In the genomic region with DNA sequence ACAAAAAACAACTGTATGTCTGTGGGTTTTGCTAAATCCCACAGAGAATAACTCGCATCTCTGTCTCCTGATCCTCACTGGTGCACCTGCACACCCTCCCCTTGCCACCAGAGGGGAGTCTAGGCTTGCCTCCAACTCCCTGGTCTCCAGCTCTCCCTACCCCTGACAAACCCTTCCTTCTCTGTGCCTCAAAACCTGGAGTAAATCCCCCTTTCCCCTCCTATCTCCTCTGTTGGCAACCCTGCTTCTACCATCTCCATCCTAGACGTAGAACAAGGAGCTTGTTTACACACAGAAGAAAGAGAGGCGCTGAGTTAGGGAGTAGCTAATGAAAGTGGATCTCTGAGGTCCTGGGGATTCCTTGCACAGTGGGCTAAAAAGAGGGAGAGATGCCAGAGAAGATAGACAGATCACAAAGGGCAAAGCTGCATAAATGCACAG, we compare ENCODE assay signal across 8 cellular contexts. TPM values are rescaled to one million over a fixed set of nuclear protein-coding genes. Genes with fewer than 3 reads are reported as not detected.
DNase-seq lines count a peak whose midpoint lies in the region; ATAC-seq, FAIRE-seq and TF ChIP-seq lines count a peak whose summit lies in the region.

No MANE protein-coding gene starts in this region.

- 6% methylated on average over 3 of the region's 3 CpGs for WGBS in HepG2 (ENCODE audit: low lambda C conversion rate)

- intact Hi-C loops in HepG2 (cut with micrococcal nuclease; ENCODE audit: unreplicated experiment): loop anchor here (2.0 kb wide), 1 partner anchor 84 kb away; no protein-coding TSS in a partner anchor

- H3K9me3 ChIP-seq in WERI-Rb-1 (ENCODE audit: severe bottlenecking) (no peaks in the 10 kb centered on the region), HepG2 (ENCODE audit: low read length) (no peaks in the 10 kb centered on the region)

- H3K27ac ChIP-seq in WERI-Rb-1 (no peak overlapping the region), HepG2 (ENCODE audit: extremely low read length, insufficient read depth, low read length) (no peak overlapping the region)

- CTCF ChIA-PET in HepG2 (lab: Yijun Ruan, JAX; ENCODE audit: low intra/inter-chr PET ratio, low total read pairs): interaction anchor here (0.9 to 1.9 kb wide), 4 partner anchors 10 to 213 kb away, joined by 3 to 17 read pairs (median 4); no protein-coding TSS in a partner anchor

- peak; percentile 95 for FAIRE-seq in HepG2 (lab: Jason Lieb, UNC)

- TF ChIP-seq CTCF in WERI-Rb-1 (IDR thresholded peaks at IDR 0.05; ENCODE audit: low read depth, low read length) (peak; percentile 97), HepG2 (CRISPR knock-in tag; IDR thresholded peaks at IDR 0.05) (peak; percentile 94)

- no peaks in the 10 kb centered on the region for H3K79me2 ChIP-seq in HepG2 (ENCODE audit: insufficient read depth, low read length)

- H3K36me3 ChIP-seq in WERI-Rb-1 (no peaks in the 10 kb centered on the region), HepG2 (replicated peaks in 1 of 2; ENCODE audit: control insufficient read depth in 1 of 2, insufficient read depth in 2 of 2, low read length in 2 of 2) (no peaks in the 10 kb centered on the region)

- H3K4me3 ChIP-seq in WERI-Rb-1 (ENCODE audit: low read depth, low read length): no peak overlapping the region
- no peak overlapping the region for H3K4me3 ChIP-seq in HepG2 (replicated peaks in 1 of 3; ENCODE audit: insufficient read depth in 1 of 3, low read depth in 2 of 3, low read length in 3 of 3)

- in situ Hi-C loops in HepG2 (cut with HindIII; ENCODE audit: extremely low pct_ligation_motif_present, low pct_unique_long_range_greater_than_20kb): loop anchor here (5.0 kb wide), 1 partner anchor 80 kb away; no protein-coding TSS in a partner anchor

- H3K4me1 ChIP-seq in HepG2 (ENCODE audit: insufficient read depth, low read length): peaks cover 31% of the 10 kb centered on the region

- DNase-seq in ELF-1 (ENCODE audit: low read depth, low spot score) (peak; percentile 80), NCI-H2171 treated with DMSO at 0.1 percent for 48 hours (lab: John Stamatoyannopoulos, UW) (peak; percentile 71), WERI-Rb-1 (peak; percentile 75), cerebellar cortex (ENCODE audit: low spot score) (peak; percentile 68), HepG2 (ENCODE audit: low spot score) (peak; percentile 57)
- peak; percentile 72 for DNase-seq in stimulated activated CD8-positive, alpha-beta memory T cell treated with anti-CD3 and anti-CD28 coated beads, Interleukin-4, amount 100 ng/mL, for 48 hours

- TF ChIP-seq RAD21 in HepG2 (CRISPR knock-in tag; IDR thresholded peaks at IDR 0.05): peak; percentile 82

- H3K9ac ChIP-seq in HepG2 (ENCODE audit: insufficient read depth, low read depth, low read length): peak overlapping the region; percentile 27; the same call in 1 of the 2 replicates

- peak overlapping the region; percentile 57 for H3K4me2 ChIP-seq in HepG2 (ENCODE audit: low read depth, low read length)

- TF ChIP-seq EP300 in HepG2 (IDR thresholded peaks at IDR 0.05; ENCODE audit: low read depth in 2 of 2, low read length in 2 of 2): no peak
- TF ChIP-seq EP300 in HepG2 (CRISPR knock-in tag; IDR thresholded peaks at IDR 0.05; ENCODE audit: borderline replicate concordance): no peak

- H2AFZ ChIP-seq in HepG2 (ENCODE audit: low read length): peak overlapping the region; percentile 56

- no peaks in the 10 kb centered on the region for H4K20me1 ChIP-seq in HepG2 (ENCODE audit: insufficient read depth, low read length)

- no peak for TF ChIP-seq POLR2A in HepG2 (IDR thresholded peaks at IDR 0.05; ENCODE audit: insufficient read depth in 1 of 2, low read depth in 2 of 2, low read length in 2 of 2)

- H3K27me3 ChIP-seq in WERI-Rb-1 (ENCODE audit: insufficient read depth, low read depth, severe bottlenecking) (no peaks in the 10 kb centered on the region), HepG2 (ENCODE audit: control insufficient read depth in 1 of 2, insufficient read depth in 2 of 2, low read length in 2 of 2) (no peaks in the 10 kb centered on the region)

- BruUV-seq in HepG2 (replicated peaks; lab: Mats Ljungman, UMichigan): no TSS peak

- POLR2A ChIA-PET in HepG2 (lab: Yijun Ruan, JAX): interaction anchor here (1.0 to 1.7 kb wide), 3 partner anchors 16 to 84 kb away, joined by 3 to 6 read pairs (median 4); a partner anchor contains a TSS

- peak; percentile 58 for ATAC-seq in HG02763 (IDR thresholded peaks at IDR 0.05; ENCODE audit: unreplicated experiment)
- peak; percentile 83 for ATAC-seq in HepG2
- no peak for ATAC-seq in HG02938 (IDR thresholded peaks at IDR 0.05; ENCODE audit: unreplicated experiment)

RNA-seq across cellular contexts. Expression of a gene that starts 6.0 kb away (rescaled TPM):
- 1.8 and 2.1 TPM in 2 replicates for total RNA-seq in HepG2 (2016; rRNA removed; fragmentation: Illumina TruSeq; extraction: Trizol)
- 0.71 and 0.88 TPM in 2 replicates for total RNA-seq in HepG2 (2016; cell fraction: cytosol; rRNA removed; fragmentation: Illumina TruSeq; extraction: Trizol; ENCODE audit: low read depth)
- total RNA-seq in HepG2 (2016; cell fraction: insoluble cytoplasmic fraction; rRNA removed; fragmentation: Illumina TruSeq; extraction: Trizol): 1.5 and 2.1 TPM in 2 replicates
- 1.2 and 1.3 TPM in 2 replicates for total RNA-seq in HepG2 (2016; cell fraction: membrane; rRNA removed; fragmentation: Illumina TruSeq; extraction: Trizol)
- 0.84 and 1.3 TPM in 2 replicates for total RNA-seq in HepG2 (2016; cell fraction: nucleus; rRNA removed; fragmentation: Illumina TruSeq; extraction: Trizol)
- 0.79 and 0.88 TPM in 2 replicates for polyA plus RNA-seq in HepG2 (2011; rRNA removed)
- polyA plus RNA-seq in HepG2 (2011; cell fraction: cytosol; rRNA removed): 1.3 and 2.1 TPM in 2 replicates
- 1.5 and 1.9 TPM in 2 replicates for polyA plus RNA-seq in HepG2 (2011; cell fraction: nucleus; rRNA removed)
- 0.91 and 1.1 TPM in 2 replicates for polyA plus RNA-seq in HepG2 (2012)
- polyA plus RNA-seq in HepG2 (2016; cell fraction: cytosol; fragmentation: Illumina TruSeq; extraction: Trizol; ENCODE audit: low read depth): 0.66 and 1.1 TPM in 2 replicates
- 1.7 and 1.9 TPM in 2 replicates for polyA plus RNA-seq in HepG2 (2016; cell fraction: insoluble cytoplasmic fraction; fragmentation: Illumina TruSeq; extraction: Trizol; ENCODE audit: low read depth)
- 0.77 and 1.1 TPM in 2 replicates for polyA plus RNA-seq in HepG2 (2016; cell fraction: membrane; fragmentation: Illumina TruSeq; extraction: Trizol; ENCODE audit: low read depth)
- polyA plus RNA-seq in HepG2 (2016; cell fraction: nucleus; fragmentation: Illumina TruSeq; extraction: Trizol; ENCODE audit: insufficient read depth, low read depth): 1.5 TPM in 2 replicates
- 0.58 and 0.65 TPM in 2 replicates for polyA minus RNA-seq in HepG2 (2011; rRNA and poly(A)+ RNA removed; ENCODE audit: low replicate concordance)
- polyA minus RNA-seq in HepG2 (2011; cell fraction: cytosol; rRNA and poly(A)+ RNA removed): 0.70 TPM in 1 of 2 replicates, not detected in the other
- polyA minus RNA-seq in HepG2 (2011; cell fraction: nucleus; rRNA and poly(A)+ RNA removed): 1.4 and 1.7 TPM in 2 replicates

RNA-seq across cellular contexts. Expression of a gene that starts 13.3 kb away (rescaled TPM):
- total RNA-seq in HepG2 (2016; rRNA removed; fragmentation: Illumina TruSeq; extraction: Trizol): 5.4 and 12.7 TPM in 2 replicates
- total RNA-seq in HepG2 (2016; cell fraction: cytosol; rRNA removed; fragmentation: Illumina TruSeq; extraction: Trizol; ENCODE audit: low read depth): 0.97 and 1.9 TPM in 2 replicates
- total RNA-seq in HepG2 (2016; cell fraction: insoluble cytoplasmic fraction; rRNA removed; fragmentation: Illumina TruSeq; extraction: Trizol): 6.7 and 13.9 TPM in 2 replicates
- 3.1 and 3.2 TPM in 2 replicates for total RNA-seq in HepG2 (2016; cell fraction: membrane; rRNA removed; fragmentation: Illumina TruSeq; extraction: Trizol)
- 8.0 and 11.2 TPM in 2 replicates for total RNA-seq in HepG2 (2016; cell fraction: nucleus; rRNA removed; fragmentation: Illumina TruSeq; extraction: Trizol)
- 6.2 TPM in 2 replicates for polyA plus RNA-seq in HepG2 (2011; rRNA removed)
- 5.3 and 5.6 TPM in 2 replicates for polyA plus RNA-seq in HepG2 (2011; cell fraction: cytosol; rRNA removed)
- 4.8 TPM in 2 replicates for polyA plus RNA-seq in HepG2 (2011; cell fraction: nucleus; rRNA removed)
- polyA plus RNA-seq in HepG2 (2012): 5.4 and 6.0 TPM in 2 replicates
- polyA plus RNA-seq in HepG2 (2016; cell fraction: cytosol; fragmentation: Illumina TruSeq; extraction: Trizol; ENCODE audit: low read depth): 1.0 and 1.3 TPM in 2 replicates
- 6.6 and 7.8 TPM in 2 replicates for polyA plus RNA-seq in HepG2 (2016; cell fraction: insoluble cytoplasmic fraction; fragmentation: Illumina TruSeq; extraction: Trizol; ENCODE audit: low read depth)
- polyA plus RNA-seq in HepG2 (2016; cell fraction: membrane; fragmentation: Illumina TruSeq; extraction: Trizol; ENCODE audit: low read depth): 1.5 and 2.5 TPM in 2 replicates
- 19.4 and 20.6 TPM in 2 replicates for polyA plus RNA-seq in HepG2 (2016; cell fraction: nucleus; fragmentation: Illumina TruSeq; extraction: Trizol; ENCODE audit: insufficient read depth, low read depth)
- polyA minus RNA-seq in HepG2 (2011; rRNA and poly(A)+ RNA removed; ENCODE audit: low replicate concordance): 2.5 and 12.7 TPM in 2 replicates
- polyA minus RNA-seq in HepG2 (2011; cell fraction: cytosol; rRNA and poly(A)+ RNA removed): 1.2 and 1.9 TPM in 2 replicates
- 2.9 and 3.5 TPM in 2 replicates for polyA minus RNA-seq in HepG2 (2011; cell fraction: nucleus; rRNA and poly(A)+ RNA removed)

RNA-seq across cellular contexts. Expression of a gene that starts 13.6 kb away (rescaled TPM):
- 18.8 and 25.6 TPM in 2 replicates for total RNA-seq in HepG2 (2016; rRNA removed; fragmentation: Illumina TruSeq; extraction: Trizol)
- total RNA-seq in HepG2 (2016; cell fraction: cytosol; rRNA removed; fragmentation: Illumina TruSeq; extraction: Trizol; ENCODE audit: low read depth): 10.3 and 12.6 TPM in 2 replicates
- 20.6 and 21.5 TPM in 2 replicates for total RNA-seq in HepG2 (2016; cell fraction: insoluble cytoplasmic fraction; rRNA removed; fragmentation: Illumina TruSeq; extraction: Trizol)
- 29.7 and 31.8 TPM in 2 replicates for total RNA-seq in HepG2 (2016; cell fraction: membrane; rRNA removed; fragmentation: Illumina TruSeq; extraction: Trizol)
- total RNA-seq in HepG2 (2016; cell fraction: nucleus; rRNA removed; fragmentation: Illumina TruSeq; extraction: Trizol): 16.2 and 20.2 TPM in 2 replicates
- polyA plus RNA-seq in HepG2 (2011; rRNA removed): 12.6 and 12.9 TPM in 2 replicates
- polyA plus RNA-seq in HepG2 (2011; cell fraction: cytosol; rRNA removed): 4.9 and 5.4 TPM in 2 replicates
- 49.7 and 70.9 TPM in 2 replicates for polyA plus RNA-seq in HepG2 (2011; cell fraction: nucleus; rRNA removed)
- polyA plus RNA-seq in HepG2 (2012): 22.2 and 26.8 TPM in 2 replicates
- polyA plus RNA-seq in HepG2 (2016; cell fraction: cytosol; fragmentation: Illumina TruSeq; extraction: Trizol; ENCODE audit: low read depth): 18.6 and 20.9 TPM in 2 replicates
- 23.4 and 30.6 TPM in 2 replicates for polyA plus RNA-seq in HepG2 (2016; cell fraction: insoluble cytoplasmic fraction; fragmentation: Illumina TruSeq; extraction: Trizol; ENCODE audit: low read depth)
- 31.0 and 34.8 TPM in 2 replicates for polyA plus RNA-seq in HepG2 (2016; cell fraction: membrane; fragmentation: Illumina TruSeq; extraction: Trizol; ENCODE audit: low read depth)
- 52.2 and 63.1 TPM in 2 replicates for polyA plus RNA-seq in HepG2 (2016; cell fraction: nucleus; fragmentation: Illumina TruSeq; extraction: Trizol; ENCODE audit: insufficient read depth, low read depth)
- polyA minus RNA-seq in HepG2 (2011; rRNA and poly(A)+ RNA removed; ENCODE audit: low replicate concordance): 16.7 and 22.7 TPM in 2 replicates
- polyA minus RNA-seq in HepG2 (2011; cell fraction: cytosol; rRNA and poly(A)+ RNA removed): 9.8 and 11.7 TPM in 2 replicates
- polyA minus RNA-seq in HepG2 (2011; cell fraction: nucleus; rRNA and poly(A)+ RNA removed): 7.0 and 15.4 TPM in 2 replicates

RNA-seq across cellular contexts. Expression of a gene that starts 16.0 kb away (rescaled TPM):
- total RNA-seq in HepG2 (2016; rRNA removed; fragmentation: Illumina TruSeq; extraction: Trizol): 115 and 120 TPM in 2 replicates
- total RNA-seq in HepG2 (2016; cell fraction: cytosol; rRNA removed; fragmentation: Illumina TruSeq; extraction: Trizol; ENCODE audit: low read depth): 39.3 and 64.2 TPM in 2 replicates
- 113 and 130 TPM in 2 replicates for total RNA-seq in HepG2 (2016; cell fraction: insoluble cytoplasmic fraction; rRNA removed; fragmentation: Illumina TruSeq; extraction: Trizol)
- total RNA-seq in HepG2 (2016; cell fraction: membrane; rRNA removed; fragmentation: Illumina TruSeq; extraction: Trizol): 64.6 and 78.5 TPM in 2 replicates
- 43.3 and 51.5 TPM in 2 replicates for total RNA-seq in HepG2 (2016; cell fraction: nucleus; rRNA removed; fragmentation: Illumina TruSeq; extraction: Trizol)
- polyA plus RNA-seq in HepG2 (2011; rRNA removed): 111 and 118 TPM in 2 replicates
- 170 and 243 TPM in 2 replicates for polyA plus RNA-seq in HepG2 (2011; cell fraction: cytosol; rRNA removed)
- 155 and 156 TPM in 2 replicates for polyA plus RNA-seq in HepG2 (2011; cell fraction: nucleus; rRNA removed)
- 58.9 and 63.9 TPM in 2 replicates for polyA plus RNA-seq in HepG2 (2012)
- 44.3 and 58.0 TPM in 2 replicates for polyA plus RNA-seq in HepG2 (2016; cell fraction: cytosol; fragmentation: Illumina TruSeq; extraction: Trizol; ENCODE audit: low read depth)
- polyA plus RNA-seq in HepG2 (2016; cell fraction: insoluble cytoplasmic fraction; fragmentation: Illumina TruSeq; extraction: Trizol; ENCODE audit: low read depth): 97.2 and 108 TPM in 2 replicates
- 53.6 and 55.9 TPM in 2 replicates for polyA plus RNA-seq in HepG2 (2016; cell fraction: membrane; fragmentation: Illumina TruSeq; extraction: Trizol; ENCODE audit: low read depth)
- 100 and 103 TPM in 2 replicates for polyA plus RNA-seq in HepG2 (2016; cell fraction: nucleus; fragmentation: Illumina TruSeq; extraction: Trizol; ENCODE audit: insufficient read depth, low read depth)
- polyA minus RNA-seq in HepG2 (2011; rRNA and poly(A)+ RNA removed; ENCODE audit: low replicate concordance): 38.7 and 82.7 TPM in 2 replicates
- 11.4 and 11.6 TPM in 2 replicates for polyA minus RNA-seq in HepG2 (2011; cell fraction: cytosol; rRNA and poly(A)+ RNA removed)
- 13.3 and 15.4 TPM in 2 replicates for polyA minus RNA-seq in HepG2 (2011; cell fraction: nucleus; rRNA and poly(A)+ RNA removed)

RNA-seq across cellular contexts. Expression of a gene that starts 25.8 kb away (rescaled TPM):
- 2.0 and 9.6 TPM in 2 replicates for total RNA-seq in HepG2 (2016; rRNA removed; fragmentation: Illumina TruSeq; extraction: Trizol)
- 1.5 and 1.8 TPM in 2 replicates for total RNA-seq in HepG2 (2016; cell fraction: cytosol; rRNA removed; fragmentation: Illumina TruSeq; extraction: Trizol; ENCODE audit: low read depth)
- 2.3 and 9.9 TPM in 2 replicates for total RNA-seq in HepG2 (2016; cell fraction: insoluble cytoplasmic fraction; rRNA removed; fragmentation: Illumina TruSeq; extraction: Trizol)
- total RNA-seq in HepG2 (2016; cell fraction: membrane; rRNA removed; fragmentation: Illumina TruSeq; extraction: Trizol): 3.1 and 3.3 TPM in 2 replicates
- 15.6 and 20.8 TPM in 2 replicates for total RNA-seq in HepG2 (2016; cell fraction: nucleus; rRNA removed; fragmentation: Illumina TruSeq; extraction: Trizol)
- polyA plus RNA-seq in HepG2 (2011; rRNA removed): 4.7 and 7.0 TPM in 2 replicates
- 1.6 and 1.7 TPM in 2 replicates for polyA plus RNA-seq in HepG2 (2011; cell fraction: cytosol; rRNA removed)
- polyA plus RNA-seq in HepG2 (2011; cell fraction: nucleus; rRNA removed): 46.2 and 74.5 TPM in 2 replicates
- 7.0 and 9.8 TPM in 2 replicates for polyA plus RNA-seq in HepG2 (2012)
- 1.8 TPM in 2 replicates for polyA plus RNA-seq in HepG2 (2016; cell fraction: cytosol; fragmentation: Illumina TruSeq; extraction: Trizol; ENCODE audit: low read depth)
- polyA plus RNA-seq in HepG2 (2016; cell fraction: insoluble cytoplasmic fraction; fragmentation: Illumina TruSeq; extraction: Trizol; ENCODE audit: low read depth): 3.5 and 4.4 TPM in 2 replicates
- 3.1 TPM in 2 replicates for polyA plus RNA-seq in HepG2 (2016; cell fraction: membrane; fragmentation: Illumina TruSeq; extraction: Trizol; ENCODE audit: low read depth)
- polyA plus RNA-seq in HepG2 (2016; cell fraction: nucleus; fragmentation: Illumina TruSeq; extraction: Trizol; ENCODE audit: insufficient read depth, low read depth): 51.8 and 52.2 TPM in 2 replicates
- 10.0 and 12.3 TPM in 2 replicates for polyA minus RNA-seq in HepG2 (2011; rRNA and poly(A)+ RNA removed; ENCODE audit: low replicate concordance)
- 1.5 and 2.7 TPM in 2 replicates for polyA minus RNA-seq in HepG2 (2011; cell fraction: cytosol; rRNA and poly(A)+ RNA removed)
- 15.2 and 18.6 TPM in 2 replicates for polyA minus RNA-seq in HepG2 (2011; cell fraction: nucleus; rRNA and poly(A)+ RNA removed)
